18 cellular contexts compared by ENCODE assay signal in genomic region chr16:82639263-82639662, GRCh38. TPM values are rescaled to one million over a fixed set of nuclear protein-coding genes. Genes with fewer than 3 reads are reported as not detected.
DNase-seq lines count a peak whose midpoint lies in the region; ATAC-seq and TF ChIP-seq lines count a peak whose summit lies in the region.
"Had no signal": no experiment of that assay in that cellular context is flagged by ENCODE, and none has a peak within 500 bp of the region (broad histone marks: within the 10 kb centered on the region; RNA-seq: fewer than 3 reads in every experiment).

No MANE protein-coding gene starts in this region.

- H3K27me3 Mint-ChIP-seq in progenitor cell of endocrine pancreas, result peaks cover under 1% of the 10 kb centered on the region

- no peak for ATAC-seq in HG03457 (IDR thresholded peaks at IDR 0.05; ENCODE audit: unreplicated experiment)

- DNase-seq in COLO668 (lab: John Stamatoyannopoulos, UW; ENCODE audit: unreplicated experiment) (peak; percentile 20), NCI-H69 (lab: John Stamatoyannopoulos, UW) (peak; percentile 2), epithelial cell of prostate (ENCODE audit: low read depth, low spot score) (no peak), progenitor cell of endocrine pancreas (ENCODE audit: low spot score, unreplicated experiment) (no peak), CD1c-positive myeloid dendritic cell (ENCODE audit: extremely low spot score) (no peak), NCI-H1105 (lab: John Stamatoyannopoulos, UW) (no peak)
- DNase-seq: NCI-H1436, NCI-H2107 had no signal

- H3K4me1 Mint-ChIP-seq in progenitor cell of endocrine pancreas (ENCODE audit: low read depth), result peaks cover 25% of the 10 kb centered on the region

- no peak overlapping the region for H3K4me3 Mint-ChIP-seq in progenitor cell of endocrine pancreas (ENCODE audit: low read depth)
- H3K4me3 Mint-ChIP-seq: activated T-cell treated with anti-CD3 and anti-CD28 coated beads, Interleukin-2, amount 50 U/mL, for 4 hours; CD8-positive, alpha-beta T cell; mesothelial cell of epicardium; naive thymus-derived CD4-positive, alpha-beta T cell had no signal

- no peak for TF ChIP-seq CTCF in progenitor cell of endocrine pancreas (IDR thresholded peaks at IDR 0.05; ENCODE audit: unreplicated experiment)

- H3K27ac Mint-ChIP-seq in progenitor cell of endocrine pancreas, result peak overlapping the region; percentile 57
- H3K27ac Mint-ChIP-seq: CD8-positive, alpha-beta T cell; mesothelial cell of epicardium; naive thymus-derived CD4-positive, alpha-beta T cell had no signal

- H3K27ac ChIP-seq in epithelial cell of prostate, result peak overlapping the region; percentile 72
- H3K27ac ChIP-seq: colonic mucosa, right atrium auricular region had no signal

- H3K9me3 Mint-ChIP-seq in progenitor cell of endocrine pancreas (ENCODE audit: low read depth), result no peaks in the 10 kb centered on the region
- H3K9me3 Mint-ChIP-seq: activated T-cell treated with anti-CD3 and anti-CD28 coated beads, Interleukin-2, amount 50 U/mL, for 4 hours; CD8-positive, alpha-beta T cell; mesothelial cell of epicardium; naive thymus-derived CD4-positive, alpha-beta T cell had no signal

- H3K36me3 Mint-ChIP-seq in progenitor cell of endocrine pancreas (ENCODE audit: insufficient read depth), result no peaks in the 10 kb centered on the region
- H3K36me3 Mint-ChIP-seq: CD8-positive, alpha-beta T cell; mesothelial cell of epicardium; naive thymus-derived CD4-positive, alpha-beta T cell had no signal

RNA-seq across cellular contexts. Expression of gene CDH13, which starts 12.5 kb away (rescaled TPM):
- 0.07 and 0.38 TPM in 2 replicates for total RNA-seq in progenitor cell of endocrine pancreas
- total RNA-seq: activated CD8-positive, alpha-beta memory T cell treated with anti-CD3 and anti-CD28 coated beads for 36 hours; activated T-cell treated with anti-CD3 and anti-CD28 coated beads, Interleukin-2, amount 50 U/mL, for 4 hours; CD8-positive, alpha-beta T cell; K562; naive thymus-derived CD4-positive, alpha-beta T cell; T-helper 1 cell treated with Interleukin-12 subunit alpha and Interleukin-12 subunit beta and Interleukin-4 antibody, amounts not matched to agents 30 ng/mL and 1 ng/mL, for 36 hours had no signal

Comparison
In these comparisons a context has a peak if more than half of its experiments do, and no peak if none do; other contexts are left out.
1. DNase-seq: peak in COLO668 (single experiment) and NCI-H69 (single experiment); none in epithelial cell of prostate (single experiment), progenitor cell of endocrine pancreas (single experiment), CD1c-positive myeloid dendritic cell (single experiment) and NCI-H1105 (single experiment).